In genomic region chr3:52493232-52494017, GRCh38 we compare ENCODE assay signal across 1 cellular context.
TF ChIP-seq lines count a peak whose summit lies in the region.

No MANE protein-coding gene starts in this region.

TF ChIP-seq in HepG2, 621 proteins besides CTCF, POLR2A, EP300 and RAD21:
- TF ChIP-seq ZNF281 (CRISPR knock-in tag; IDR thresholded peaks at IDR 0.05; ENCODE audit: borderline replicate concordance), result peak; percentile 84
- no peak for TF ChIP-seq DPF2 (CRISPR knock-in tag; IDR thresholded peaks at IDR 0.05; ENCODE audit: borderline replicate concordance, low read depth)
- TF ChIP-seq AGO2 (optimal IDR thresholded peaks at IDR 0.05; ENCODE audit: low read depth, low read length), result peak; percentile 63
- TF ChIP-seq AGO1 (IDR thresholded peaks at IDR 0.05; ENCODE audit: low read depth, low read length, poor library complexity, severe bottlenecking), result no peak
